Comparison of ENCODE assay signal across 8 cellular contexts in genomic region chr17:81254955-81255717, GRCh38. TPM values are rescaled to one million over a fixed set of nuclear protein-coding genes. Genes with fewer than 3 reads are reported as not detected.
DNase-seq lines count a peak whose midpoint lies in the region; ATAC-seq and TF ChIP-seq lines count a peak whose summit lies in the region.

No MANE protein-coding gene starts in this region.

- TF ChIP-seq CTCF in chondrocyte (IDR thresholded peaks at IDR 0.05), result peak; percentile 77
- peak; percentile 33 to 58 for TF ChIP-seq CTCF in tibial artery (IDR thresholded peaks at IDR 0.05)

- H3K27ac ChIP-seq in GM23248 (peak overlapping the region; percentile 40; the same call in 1 of the 2 replicates), tibial artery (peak overlapping the region in 1 of 2 donors; percentile 34), Karpas-422 (ENCODE audit: low read length) (no peak overlapping the region)

- H3K4me1 Mint-ChIP-seq in chondrocyte (ENCODE audit: low read depth), result peaks cover 16% of the 10 kb centered on the region
- H3K4me1 Mint-ChIP-seq in effector memory CD8-positive, alpha-beta T cell (ENCODE audit: low read depth in 2 of 2), result peaks cover 11 to 17% of the 10 kb centered on the region in 2 donors

- in situ Hi-C loops in GM23248 (cut with MboI), result no loop called here

- H4K20me1 ChIP-seq in GM23248 (ENCODE audit: insufficient read depth) (no peaks in the 10 kb centered on the region), Karpas-422 (ENCODE audit: insufficient read depth, low read depth, low read length) (peaks cover 21% of the 10 kb centered on the region; the same call in 1 of the 2 replicates)

- H3K4me2 ChIP-seq in GM23248 (ENCODE audit: unreplicated experiment) (no peak overlapping the region), Karpas-422 (ENCODE audit: low read depth, low read length, poor library complexity, severe bottlenecking) (no peak overlapping the region)

- intact Hi-C loops in tibial artery (cut with DNase I; ENCODE audit: low total_unique reads), result loop anchor here (5.0 kb wide), 2 partner anchors 227 to 347 kb away; no protein-coding TSS in a partner anchor

- no peaks in the 10 kb centered on the region for H3K4me1 ChIP-seq in GM23248 (ENCODE audit: insufficient read depth)
- peaks cover 0 to 16% (median 13%) of the 10 kb centered on the region in 4 donors for H3K4me1 ChIP-seq in tibial artery
- H3K4me1 ChIP-seq in Karpas-422 (ENCODE audit: low read length), result peaks cover 31% of the 10 kb centered on the region

- H3K9me3 Mint-ChIP-seq in chondrocyte (ENCODE audit: low read depth), result no peaks in the 10 kb centered on the region
- no peaks in the 10 kb centered on the region for H3K9me3 Mint-ChIP-seq in effector memory CD8-positive, alpha-beta T cell

- H3K4me3 ChIP-seq in GM23248, result 0 out of 2 replicates have a peak overlapping the region, but pooled peaks have one; percentile 3
- no peak overlapping the region for H3K4me3 ChIP-seq in tibial artery
- no peak overlapping the region for H3K4me3 ChIP-seq in Karpas-422 (ENCODE audit: low read length)

- H3F3A ChIP-seq in GM23248 (ENCODE audit: insufficient read depth), result no peaks in the 10 kb centered on the region

- H3K79me2 ChIP-seq in GM23248 (ENCODE audit: insufficient read depth) (peaks cover 7% of the 10 kb centered on the region; the same call in 1 of the 2 replicates), Karpas-422 (ENCODE audit: low read length) (no peaks in the 10 kb centered on the region)

- ATAC-seq in left lobe of liver (peak; percentile 79), GM21360 (IDR thresholded peaks at IDR 0.05; ENCODE audit: unreplicated experiment) (no peak)
- ATAC-seq in effector memory CD8-positive, alpha-beta T cell (replicated peaks), result no peak

- H2AFZ ChIP-seq in GM23248 (no peak overlapping the region), Karpas-422 (ENCODE audit: low read length) (no peak overlapping the region)

- DNase-seq in GM23248 (peak; percentile 83), NCI-H82 treated with DMSO at 0.1 percent for 48 hours (lab: John Stamatoyannopoulos, UW; ENCODE audit: unreplicated experiment) (peak; percentile 11), chondrocyte (ENCODE audit: low spot score) (no peak), left lobe of liver (ENCODE audit: low spot score) (peak; percentile 84), tibial artery (peak; percentile 80 to 89), Karpas-422 (no peak)
- DNase-seq in effector memory CD8-positive, alpha-beta T cell, result no peak

- H3K4me3 Mint-ChIP-seq in chondrocyte (ENCODE audit: unreplicated experiment), result no peak overlapping the region
- H3K4me3 Mint-ChIP-seq in effector memory CD8-positive, alpha-beta T cell, result no peak overlapping the region

- H3K27me3 ChIP-seq in GM23248 (replicated peaks; ENCODE audit: insufficient read depth) (no peaks in the 10 kb centered on the region), tibial artery (no peaks in the 10 kb centered on the region), Karpas-422 (ENCODE audit: low read length) (no peaks in the 10 kb centered on the region)

- H3K9ac ChIP-seq in GM23248, result 0 out of 2 replicates have a peak overlapping the region, but pooled peaks have one; percentile 41
- no peak overlapping the region for H3K9ac ChIP-seq in Karpas-422 (ENCODE audit: low read length)

- H3K9me3 ChIP-seq in GM23248 (ENCODE audit: low read depth), result no peaks in the 10 kb centered on the region
- H3K9me3 ChIP-seq in tibial artery, result no peaks in the 10 kb centered on the region
- H3K9me3 ChIP-seq in Karpas-422 (ENCODE audit: low read length), result no peaks in the 10 kb centered on the region

- no peaks in the 10 kb centered on the region for H3K36me3 ChIP-seq in GM23248 (ENCODE audit: low read depth)
- H3K36me3 ChIP-seq in tibial artery, result peaks cover 23 to 69% (median 52%) of the 10 kb centered on the region in 3 donors
- H3K36me3 ChIP-seq in Karpas-422 (ENCODE audit: insufficient read depth, low read length), result peaks cover 9% of the 10 kb centered on the region; the same call in 1 of the 2 replicates

- peak overlapping the region; percentile 41 for H3K27ac Mint-ChIP-seq in chondrocyte (ENCODE audit: unreplicated experiment)
- H3K27ac Mint-ChIP-seq in effector memory CD8-positive, alpha-beta T cell, result peak overlapping the region in 1 of 2 donors; percentile 60

- H3K27me3 Mint-ChIP-seq in chondrocyte (ENCODE audit: low read depth), result no peaks in the 10 kb centered on the region
- H3K27me3 Mint-ChIP-seq in effector memory CD8-positive, alpha-beta T cell, result no peaks in the 10 kb centered on the region

- peaks cover 4% of the 10 kb centered on the region for H3K36me3 Mint-ChIP-seq in chondrocyte (ENCODE audit: low read depth)
- peaks cover 28% of the 10 kb centered on the region for H3K36me3 Mint-ChIP-seq in effector memory CD8-positive, alpha-beta T cell (ENCODE audit: insufficient read depth)

- 38 to 41% methylated on average over 35 of the region's 35 CpGs for WGBS in GM23248 (ENCODE audit: low coverage in 1 of 2, low lambda C conversion rate in 2 of 2, missing lambda C conversion rate in 2 of 2), 2 experiments

- H3K9me2 ChIP-seq in GM23248 (ENCODE audit: insufficient read depth) (no peaks in the 10 kb centered on the region), Karpas-422 (replicated peaks; ENCODE audit: insufficient read depth, low read length) (no peaks in the 10 kb centered on the region)

RNA-seq across cellular contexts. Expression of gene NDUFAF8, which starts 16.0 kb away (rescaled TPM):
- 17.2 and 53.1 TPM in 2 replicates for total RNA-seq in GM23248 (2014; rRNA removed; shearing (Covaris generic))
- 134 and 136 TPM in 2 replicates for polyA plus RNA-seq in GM23248 (2016; fragmentation: Nextera tagmentation; extraction: Ambion mirVana)
- total RNA-seq in chondrocyte (36.1 to 58.9 TPM (median 39.7 TPM) in 3 replicates), left lobe of liver (33.3 TPM)
- total RNA-seq in Karpas-422 (2014; rRNA removed; shearing (Covaris generic); ENCODE audit: low replicate concordance), result 34.7 and 81.5 TPM in 2 replicates

RNA-seq across cellular contexts. Expression of gene TEPSIN, which starts 16.3 kb away (rescaled TPM):
- total RNA-seq in GM23248 (2014; rRNA removed; shearing (Covaris generic)), result 16.1 and 24.4 TPM in 2 replicates
- polyA plus RNA-seq in GM23248 (2016; fragmentation: Nextera tagmentation; extraction: Ambion mirVana), result 2.2 and 2.7 TPM in 2 replicates
- total RNA-seq in chondrocyte, result 27.1 to 29.0 TPM (median 27.6 TPM) in 3 replicates
- total RNA-seq in left lobe of liver, result 33.9 TPM
- total RNA-seq in Karpas-422 (2014; rRNA removed; shearing (Covaris generic); ENCODE audit: low replicate concordance), result 14.5 and 36.6 TPM in 2 replicates

RNA-seq across cellular contexts. Expression of gene CEP131, which starts 32.4 kb away (rescaled TPM):
- 8.0 and 14.2 TPM in 2 replicates for total RNA-seq in GM23248 (2014; rRNA removed; shearing (Covaris generic))
- polyA plus RNA-seq in GM23248 (2016; fragmentation: Nextera tagmentation; extraction: Ambion mirVana), result 5.6 and 6.1 TPM in 2 replicates
- 8.2 to 9.6 TPM (median 8.5 TPM) in 3 replicates for total RNA-seq in chondrocyte
- total RNA-seq in left lobe of liver, result 2.1 TPM
- 5.1 and 23.6 TPM in 2 replicates for total RNA-seq in Karpas-422 (2014; rRNA removed; shearing (Covaris generic); ENCODE audit: low replicate concordance)

RNA-seq across cellular contexts. Expression of gene SLC38A10, which starts 40.0 kb away (rescaled TPM):
- total RNA-seq in GM23248 (2014; rRNA removed; shearing (Covaris generic)), result 133 and 137 TPM in 2 replicates
- polyA plus RNA-seq in GM23248 (2016; fragmentation: Nextera tagmentation; extraction: Ambion mirVana), result 58.6 and 61.8 TPM in 2 replicates
- 115 to 147 TPM (median 116 TPM) in 3 replicates for total RNA-seq in chondrocyte
- total RNA-seq in left lobe of liver, result 101 TPM
- 20.8 and 48.8 TPM in 2 replicates for total RNA-seq in Karpas-422 (2014; rRNA removed; shearing (Covaris generic); ENCODE audit: low replicate concordance)

Comparison
In these comparisons a context has a peak if more than half of its experiments do, and no peak if none do; other contexts are left out.
1. DNase-seq: peak in GM23248 (single experiment), NCI-H82 treated with DMSO at 0.1 percent for 48 hours (single experiment), left lobe of liver (single experiment) and tibial artery (2 of 2); none in chondrocyte (single experiment), Karpas-422 (single experiment) and effector memory CD8-positive, alpha-beta T cell (0 of 3).